ENCODE assay signal across 8 cellular contexts in genomic region chr1:32393832-32394140, GRCh38. TPM values are rescaled to one million over a fixed set of nuclear protein-coding genes. Genes with fewer than 3 reads are reported as not detected.
DNase-seq lines count a peak whose midpoint lies in the region; ATAC-seq and TF ChIP-seq lines count a peak whose summit lies in the region.

No MANE protein-coding gene starts in this region.

- no peaks in the 10 kb centered on the region for H3K9me3 ChIP-seq in SK-N-MC (ENCODE audit: low read depth, low read length)
- peaks cover 5% of the 10 kb centered on the region for H3K9me3 ChIP-seq in mesodermal cell (ENCODE audit: control insufficient read depth, low read length)
- no peaks in the 10 kb centered on the region for H3K9me3 ChIP-seq in thoracic aorta

- no peak for TF ChIP-seq CTCF in coronary artery (IDR thresholded peaks at IDR 0.05)
- no peak for TF ChIP-seq CTCF in thoracic aorta (IDR thresholded peaks at IDR 0.05)

- no peaks in the 10 kb centered on the region for H3K27me3 ChIP-seq in thoracic aorta (replicated peaks; ENCODE audit: insufficient read depth)

- peak; percentile 11 for ATAC-seq in HG02798 (IDR thresholded peaks at IDR 0.05; ENCODE audit: poor library complexity, unreplicated experiment)
- no peak for ATAC-seq in thoracic aorta (ENCODE audit: insufficient number of reproducible peaks, low FRiP score, low read depth)

- WGBS in mesodermal cell (ENCODE audit: insufficient coverage in 2 of 2), 2 experiments = 4 to 5% methylated on average over 14 of the region's 15 CpGs

- H3K36me3 ChIP-seq in SK-N-MC (ENCODE audit: insufficient read depth, low read length) = peaks cover 13% of the 10 kb centered on the region
- peaks cover 48% of the 10 kb centered on the region for H3K36me3 ChIP-seq in mesodermal cell (ENCODE audit: control insufficient read depth, insufficient read depth, low read length)
- peaks cover 22% of the 10 kb centered on the region for H3K36me3 ChIP-seq in thoracic aorta

- H3K27ac ChIP-seq in SK-N-MC = peak overlapping the region; percentile 65; the same call in 1 of the 2 replicates
- H3K27ac ChIP-seq in coronary artery = peak overlapping the region; percentile 87 to 98
- peak overlapping the region; percentile 99 for H3K27ac ChIP-seq in mesodermal cell (ENCODE audit: low read depth, low read length, severe bottlenecking)
- peak overlapping the region; percentile 81 to 92 for H3K27ac ChIP-seq in thoracic aorta

- H3K4me1 ChIP-seq in mesodermal cell (ENCODE audit: control insufficient read depth, insufficient read depth, low read length, poor library complexity, severe bottlenecking) = peaks cover 15% of the 10 kb centered on the region
- H3K4me1 ChIP-seq in thoracic aorta (ENCODE audit: control insufficient read depth in 1 of 2, low read depth in 2 of 2) = peaks cover 20 to 35% of the 10 kb centered on the region in 2 donors

- H3K4me3 ChIP-seq in SK-N-MC = peak overlapping the region; percentile 97
- peak overlapping the region; percentile 95 for H3K4me3 ChIP-seq in coronary artery
- H3K4me3 ChIP-seq in mesodermal cell (ENCODE audit: extremely low read depth, insufficient read depth, low read length, poor library complexity, severe bottlenecking) = peak overlapping the region; percentile 98
- peak overlapping the region; percentile 82 for H3K4me3 ChIP-seq in thoracic aorta

- DNase-seq in DMS 273 (lab: John Stamatoyannopoulos, UW; ENCODE audit: unreplicated experiment) (peak; percentile 73), DMS 273 treated with DMSO at 0.1 percent for 48 hours (lab: John Stamatoyannopoulos, UW) (no peak), SK-N-MC (ENCODE audit: low read depth, low spot score) (no peak), coronary artery (ENCODE audit: low spot score) (no peak), thoracic aorta (ENCODE audit: low spot score) (no peak), cerebellar nuclear complex (lab: John Stamatoyannopoulos, UW) (no peak)

- H3K9ac ChIP-seq in SK-N-MC (ENCODE audit: insufficient read length) = peak overlapping the region; percentile 93

RNA-seq across cellular contexts. Expression of gene BSDC1, which starts 0.5 kb away (rescaled TPM):
- 57.5 TPM for polyA plus RNA-seq in mesodermal cell (2013, experiment 1 of 2)
- 52.9 TPM for polyA plus RNA-seq in mesodermal cell (2013, experiment 2 of 2)
- 10 to 100 TPM; 70.8 to 84.9 TPM for total RNA-seq in thoracic aorta

RNA-seq across cellular contexts. Expression of gene TSSK3, which starts 31.4 kb away (rescaled TPM):
- polyA plus RNA-seq in mesodermal cell (2013, experiment 1 of 2) = 0.63 TPM
- polyA plus RNA-seq in mesodermal cell (2013, experiment 2 of 2) = 1.3 TPM
- 1 to 10 TPM; 1.1 to 2.3 TPM for total RNA-seq in thoracic aorta

RNA-seq across cellular contexts. Expression of gene FAM229A, which starts 31.5 kb away (rescaled TPM):
- 9.4 TPM for polyA plus RNA-seq in mesodermal cell (2013, experiment 1 of 2)
- 7.3 TPM for polyA plus RNA-seq in mesodermal cell (2013, experiment 2 of 2)
- total RNA-seq in thoracic aorta = 10 to 100 TPM; 11.8 to 12.0 TPM

RNA-seq across cellular contexts. Expression of gene MARCKSL1, which starts 57.8 kb away (rescaled TPM):
- polyA plus RNA-seq in mesodermal cell (2013, experiment 1 of 2) = 438 TPM
- polyA plus RNA-seq in mesodermal cell (2013, experiment 2 of 2) = 367 TPM
- total RNA-seq in thoracic aorta = 10 to 100 TPM in 1 of 2 donors, 1 to 10 TPM in 1; 3.7 to 10.9 TPM
